In genomic region chr10:17687117-17687831, GRCh38 we compare ENCODE assay signal across 27 cellular contexts.
"Had no signal": no experiment of that assay in that cellular context is flagged by ENCODE, and none has a peak within 500 bp of the region (broad histone marks: within the 10 kb centered on the region; RNA-seq: fewer than 3 reads in every experiment).

No MANE protein-coding gene starts in this region.

- H3K4me1 Mint-ChIP-seq: nephron, neural progenitor cell had no signal

- ATAC-seq: effector memory CD8-positive, alpha-beta T cell; esophagus mucosa; gastrocnemius medialis; left cardiac atrium; left lung; naive thymus-derived CD4-positive, alpha-beta T cell; sciatic nerve had no signal

- H3K79me2 ChIP-seq: parathyroid adenoma had no signal

- H3K27me3 ChIP-seq: gastrocnemius medialis, left lung, neural progenitor cell, stomach, thyroid gland, vagina had no signal

- H2AFZ ChIP-seq: neural progenitor cell, parathyroid adenoma had no signal

- H3K27ac ChIP-seq: epithelial cell of prostate, gastrocnemius medialis, left lung, neural progenitor cell, parathyroid adenoma, stomach, thyroid gland, vagina had no signal

- H3K9ac ChIP-seq: neural progenitor cell, parathyroid adenoma had no signal

- H3K27me3 Mint-ChIP-seq: effector memory CD8-positive, alpha-beta T cell; naive thymus-derived CD4-positive, alpha-beta T cell; progenitor cell of endocrine pancreas had no signal

- H3K9me3 Mint-ChIP-seq: effector memory CD8-positive, alpha-beta T cell; naive thymus-derived CD4-positive, alpha-beta T cell; nephron had no signal

- H3K9me3 ChIP-seq: gastrocnemius medialis, left lung, stomach, thyroid gland, vagina had no signal

- H3K4me2 ChIP-seq: neural progenitor cell, smooth muscle cell had no signal

- H3K27ac Mint-ChIP-seq: effector memory CD8-positive, alpha-beta T cell; naive thymus-derived CD4-positive, alpha-beta T cell; nephron; neural progenitor cell; progenitor cell of endocrine pancreas had no signal

- H3K4me3 ChIP-seq: gastrocnemius medialis, left lung, neural progenitor cell, smooth muscle cell, stomach, thyroid gland, vagina had no signal

- DNase-seq: cortex of kidney; effector memory CD8-positive, alpha-beta T cell; foreskin fibroblast; gastrocnemius medialis; head of caudate nucleus; left cardiac atrium; left lung; mesendoderm; midbrain; naive thymus-derived CD4-positive, alpha-beta T cell; stimulated activated CD4-positive, alpha-beta T cell treated with anti-CD3 and anti-CD28 coated beads, Interleukin-12 subunit alpha, Interleukin-12 subunit beta, amount 100 ng/mL, for 4 hours; stimulated activated CD4-positive, alpha-beta T cell treated with anti-CD3 and anti-CD28 coated beads, Interleukin-1b, Interleukin-23, amount 100 ng/mL, for 48 hours; stimulated activated CD4-positive, alpha-beta T cell treated with anti-CD3 and anti-CD28 coated beads, Interleukin-4, amount 100 ng/mL, for 1 hour; stimulated activated CD8-positive, alpha-beta memory T cell treated with anti-CD3 and anti-CD28 coated beads, Interleukin-4, amount 100 ng/mL, for 48 hours; stimulated activated naive CD4-positive, alpha-beta T cell treated with Interleukin-2 at 50 U/mL for 16 hours; stomach; thyroid gland; trophoblast cell had no signal

- H3K36me3 ChIP-seq: neural progenitor cell, thyroid gland had no signal

- H3K4me1 ChIP-seq: neural progenitor cell, vagina had no signal

- H3K4me3 Mint-ChIP-seq: effector memory CD8-positive, alpha-beta T cell; naive thymus-derived CD4-positive, alpha-beta T cell; nephron; neural progenitor cell had no signal
